ENCODE assay signal across 9 cellular contexts in genomic region chr5:64769856-64770255, GRCh38. TPM values are rescaled to one million over a fixed set of nuclear protein-coding genes. Genes with fewer than 3 reads are reported as not detected.
DNase-seq lines count a peak whose midpoint lies in the region; ATAC-seq, FAIRE-seq and TF ChIP-seq lines count a peak whose summit lies in the region.
"Had no signal": no experiment of that assay in that cellular context is flagged by ENCODE, and none has a peak within 500 bp of the region (broad histone marks: within the 10 kb centered on the region; RNA-seq: fewer than 3 reads in every experiment).

No MANE protein-coding gene starts in this region.

- H3K4me3 ChIP-seq in astrocyte (ENCODE audit: insufficient read depth, low read depth, low read length) (peak overlapping the region; percentile 94), right lobe of liver (peak overlapping the region; percentile 72 to 93 (median 74))

- H3K4me1 Mint-ChIP-seq in activated naive CD4-positive, alpha-beta T cell treated with anti-CD3 and anti-CD28 coated beads, Interleukin-2, amount 10 ng/mL, durations not matched to agents 7 days and 5 days = peaks cover 57% of the 10 kb centered on the region
- H3K4me1 Mint-ChIP-seq in astrocyte (ENCODE audit: low read depth, unreplicated experiment) (peaks cover 20% of the 10 kb centered on the region), type B pancreatic cell (ENCODE audit: unreplicated experiment) (peaks cover 27% of the 10 kb centered on the region)

- peak overlapping the region; percentile 94 for H3K27ac Mint-ChIP-seq in activated naive CD4-positive, alpha-beta T cell treated with anti-CD3 and anti-CD28 coated beads, Interleukin-2, amount 10 ng/mL, durations not matched to agents 7 days and 5 days
- no peak overlapping the region for H3K27ac Mint-ChIP-seq in astrocyte (ENCODE audit: unreplicated experiment)
- H3K27ac Mint-ChIP-seq in type B pancreatic cell = peak overlapping the region; percentile 99

- DNase-seq in activated naive CD4-positive, alpha-beta T cell treated with anti-CD3 and anti-CD28 coated beads, Interleukin-2, amount 10 ng/mL, durations not matched to agents 7 days and 5 days = no peak
- DNase-seq in activated naive CD4-positive, alpha-beta T cell treated with Interleukin-2 at 50 U/mL for 16 hours = no peak
- DNase-seq in astrocyte (ENCODE audit: low read depth) = no peak
- DNase-seq in right lobe of liver = no peak
- DNase-seq in type B pancreatic cell (ENCODE audit: extremely low spot score, unreplicated experiment) = no peak
- DNase-seq in AML-193 (lab: John Stamatoyannopoulos, UW) = no peak
- DNase-seq in NK-92 (lab: John Stamatoyannopoulos, UW; ENCODE audit: unreplicated experiment) = no peak
- no peak for DNase-seq in middle frontal gyrus (ENCODE audit: extremely low spot score, low spot score)
- DNase-seq: NK-92 treated with Interleukin-12 subunit alpha and Interleukin-12 subunit beta, amount 100 ng/mL, for 24 hours had no signal

- no peaks in the 10 kb centered on the region for H3K9me3 Mint-ChIP-seq in activated naive CD4-positive, alpha-beta T cell treated with anti-CD3 and anti-CD28 coated beads, Interleukin-2, amount 10 ng/mL, durations not matched to agents 7 days and 5 days
- no peaks in the 10 kb centered on the region for H3K9me3 Mint-ChIP-seq in astrocyte (ENCODE audit: unreplicated experiment)
- H3K9me3 Mint-ChIP-seq in type B pancreatic cell = no peaks in the 10 kb centered on the region

- no peak for TF ChIP-seq POLR2A in right lobe of liver (IDR thresholded peaks at IDR 0.05)

- peaks cover 4% of the 10 kb centered on the region for H4K20me1 ChIP-seq in astrocyte (ENCODE audit: insufficient read depth, low read length)

- no peak for ATAC-seq in right lobe of liver

- peak overlapping the region; percentile 94 for H3K4me3 Mint-ChIP-seq in activated naive CD4-positive, alpha-beta T cell treated with anti-CD3 and anti-CD28 coated beads, Interleukin-2, amount 10 ng/mL, durations not matched to agents 7 days and 5 days
- H3K4me3 Mint-ChIP-seq in astrocyte (ENCODE audit: unreplicated experiment) = peak overlapping the region; percentile 98
- H3K4me3 Mint-ChIP-seq in type B pancreatic cell = peak overlapping the region; percentile 100

- peaks cover 17% of the 10 kb centered on the region for H3K36me3 Mint-ChIP-seq in activated naive CD4-positive, alpha-beta T cell treated with anti-CD3 and anti-CD28 coated beads, Interleukin-2, amount 10 ng/mL, durations not matched to agents 7 days and 5 days
- H3K36me3 Mint-ChIP-seq in astrocyte (ENCODE audit: low read depth, unreplicated experiment) = no peaks in the 10 kb centered on the region
- H3K36me3 Mint-ChIP-seq in type B pancreatic cell = peaks cover 12% of the 10 kb centered on the region

- peaks cover 3% of the 10 kb centered on the region for H3K36me3 ChIP-seq in astrocyte (ENCODE audit: insufficient read depth, low read length)
- H3K36me3 ChIP-seq in right lobe of liver = peaks cover 0 to under 1% (median 0%) of the 10 kb centered on the region in 4 donors

- no peaks in the 10 kb centered on the region for H3K27me3 Mint-ChIP-seq in activated naive CD4-positive, alpha-beta T cell treated with anti-CD3 and anti-CD28 coated beads, Interleukin-2, amount 10 ng/mL, durations not matched to agents 7 days and 5 days
- H3K27me3 Mint-ChIP-seq in astrocyte (ENCODE audit: low read depth, unreplicated experiment) = no peaks in the 10 kb centered on the region
- H3K27me3 Mint-ChIP-seq in type B pancreatic cell = no peaks in the 10 kb centered on the region

- H3K27ac ChIP-seq in astrocyte (ENCODE audit: low read depth, low read length) (no peak overlapping the region), right lobe of liver (no peak overlapping the region)

- H3K9ac ChIP-seq in astrocyte (ENCODE audit: low read length) = peak overlapping the region; percentile 92

- TF ChIP-seq CTCF in astrocyte (IDR thresholded peaks at IDR 0.05; ENCODE audit: insufficient read depth, low read depth, low read length) (no peak), right lobe of liver (IDR thresholded peaks at IDR 0.05) (no peak), type B pancreatic cell (conservative IDR thresholded peaks at IDR 0.05) (no peak)

- no peak overlapping the region for H2AFZ ChIP-seq in astrocyte (ENCODE audit: low read depth, low read length)

- H3K27me3 ChIP-seq in astrocyte (ENCODE audit: insufficient read depth, low read length) (no peaks in the 10 kb centered on the region), right lobe of liver (no peaks in the 10 kb centered on the region)

- CTCF ChIA-PET in activated naive CD4-positive, alpha-beta T cell treated with anti-CD3 and anti-CD28 coated beads, Interleukin-2, amount 10 ng/mL, durations not matched to agents 7 days and 5 days (lab: Charles Lee) = no interaction called here

- no peak for FAIRE-seq in astrocyte (lab: Jason Lieb, UNC)

- intact Hi-C loops in right lobe of liver (cut with DNase I) = no loop called here

- H3K9me3 ChIP-seq in astrocyte (ENCODE audit: insufficient read depth, low read depth, low read length) (no peaks in the 10 kb centered on the region), right lobe of liver (no peaks in the 10 kb centered on the region)

- H3K79me2 ChIP-seq in astrocyte (ENCODE audit: insufficient read depth, low read length) = peaks cover 82% of the 10 kb centered on the region

- peak overlapping the region; percentile 90 for H3K4me2 ChIP-seq in astrocyte (ENCODE audit: low read length)

- peaks cover 11% of the 10 kb centered on the region for H3K4me1 ChIP-seq in astrocyte (ENCODE audit: insufficient read depth, low read length)
- H3K4me1 ChIP-seq in right lobe of liver = peaks cover 0 to 29% (median 17%) of the 10 kb centered on the region in 4 donors

RNA-seq across cellular contexts. Expression of gene CWC27, which starts 1.1 kb away (rescaled TPM):
- total RNA-seq in astrocyte (23.2 and 25.7 TPM in 2 replicates), right lobe of liver (1 to 10 TPM; 5.8 to 7.3 (median 6.8) TPM), type B pancreatic cell (ENCODE audit: low replicate concordance) (20.7 and 32.0 TPM in 2 replicates)

RNA-seq across cellular contexts. Expression of gene SREK1IP1, which starts 1.4 kb away (rescaled TPM):
- total RNA-seq in astrocyte = 26.2 and 27.3 TPM in 2 replicates
- 1 to 10 TPM; 4.2 to 9.9 (median 7.3) TPM for total RNA-seq in right lobe of liver
- total RNA-seq in type B pancreatic cell (ENCODE audit: low replicate concordance) = 25.9 and 31.0 TPM in 2 replicates
